In genomic region chr11:71184421-71185210, GRCh38 we compare ENCODE assay signal across 24 cellular contexts.
"Had no signal": no experiment of that assay in that cellular context is flagged by ENCODE, and none has a peak within 500 bp of the region (broad histone marks: within the 10 kb centered on the region; RNA-seq: fewer than 3 reads in every experiment).

No MANE protein-coding gene starts in this region.

- H3K27me3 Mint-ChIP-seq: type B pancreatic cell had no signal

- H3K27ac ChIP-seq: breast epithelium, epithelial cell of prostate, esophagus squamous epithelium, parathyroid adenoma, right atrium auricular region, skin epidermis, vagina had no signal

- H3K4me1 Mint-ChIP-seq: activated CD4-positive, alpha-beta memory T cell treated with anti-CD3 and anti-CD28 coated beads, Interleukin-2, amount 10 ng/mL, durations not matched to agents 7 days and 5 days; activated CD4-positive, alpha-beta T cell treated with anti-CD3 and anti-CD28 coated beads, Interleukin-2, amount 10 ng/mL, durations not matched to agents 7 days and 5 days; activated T-helper 17 cell treated with anti-CD3 and anti-CD28 coated beads, Interleukin-2, amount 50 U/mL, for 72 hours; central memory CD8-positive, alpha-beta T cell; stimulated activated effector memory CD8-positive, alpha-beta T cell treated with anti-CD3 and anti-CD28 coated beads, Interleukin-12 subunit alpha, Interleukin-12 subunit beta, amount 100 ng/mL, for 72 hours had no signal

- H3K27me3 ChIP-seq: breast epithelium, right atrium auricular region, vagina had no signal

- ATAC-seq: activated naive CD4-positive, alpha-beta T cell treated with anti-CD3 and anti-CD28 coated beads, Interleukin-2, amount 50 U/mL, for 72 hours; activated T-cell treated with anti-CD3 and anti-CD28 coated beads, Interleukin-2, amount 50 U/mL, for 4 hours; activated T-helper 17 cell treated with anti-CD3 and anti-CD28 coated beads, Interleukin-2, amount 50 U/mL, for 72 hours; left cardiac atrium; left ventricle myocardium superior; stimulated activated effector memory CD8-positive, alpha-beta T cell treated with anti-CD3 and anti-CD28 coated beads, Interleukin-12 subunit alpha, Interleukin-12 subunit beta, amount 100 ng/mL, for 72 hours had no signal

- DNase-seq: activated CD4-positive, alpha-beta memory T cell treated with anti-CD3 and anti-CD28 coated beads, Interleukin-2, amount 10 ng/mL, durations not matched to agents 7 days and 5 days; activated CD4-positive, alpha-beta T cell treated with anti-CD3 and anti-CD28 coated beads, Interleukin-2, amount 10 ng/mL, durations not matched to agents 7 days and 5 days; activated CD4-positive, CD25-positive, alpha-beta regulatory T cell treated with anti-CD3 and anti-CD28 coated beads, Interleukin-2, amount 50 U/mL, for 72 hours; activated naive CD4-positive, alpha-beta T cell; activated T-cell treated with anti-CD3 and anti-CD28 coated beads, Interleukin-2, amount 50 U/mL, for 4 hours; effector CD8-positive, alpha-beta T cell; esophagus squamous epithelium; left cardiac atrium; left ventricle myocardium superior; nucleus accumbens; stimulated activated CD4-positive, alpha-beta T cell treated with anti-CD3 and anti-CD28 coated beads, Interleukin-4, amount 100 ng/mL, for 24 hours; T-helper 2 cell had no signal

- H3K27ac Mint-ChIP-seq: activated CD4-positive, alpha-beta memory T cell treated with anti-CD3 and anti-CD28 coated beads, Interleukin-2, amount 10 ng/mL, durations not matched to agents 7 days and 5 days; activated naive CD4-positive, alpha-beta T cell treated with anti-CD3 and anti-CD28 coated beads, Interleukin-2, amount 50 U/mL, for 72 hours; activated T-helper 17 cell treated with anti-CD3 and anti-CD28 coated beads, Interleukin-2, amount 50 U/mL, for 72 hours; stimulated activated effector memory CD8-positive, alpha-beta T cell treated with anti-CD3 and anti-CD28 coated beads, Interleukin-12 subunit alpha, Interleukin-12 subunit beta, amount 100 ng/mL, for 72 hours; stimulated activated naive CD8-positive, alpha-beta T cell treated with anti-CD3 and anti-CD28 coated beads, Interleukin-15, Interleukin-2, amounts not matched to agents 100 ng/mL and 50 ng/mL, for 24 hours; type B pancreatic cell had no signal

- H3K9me3 ChIP-seq: breast epithelium, esophagus squamous epithelium, right atrium auricular region, vagina had no signal

- H3K36me3 ChIP-seq: breast epithelium, esophagus squamous epithelium, right atrium auricular region, vagina had no signal

- H3K36me3 Mint-ChIP-seq: activated naive CD4-positive, alpha-beta T cell treated with anti-CD3 and anti-CD28 coated beads, Interleukin-2, amount 50 U/mL, for 72 hours; stimulated activated effector memory CD8-positive, alpha-beta T cell treated with anti-CD3 and anti-CD28 coated beads, Interleukin-12 subunit alpha, Interleukin-12 subunit beta, amount 100 ng/mL, for 72 hours had no signal

- H3K9ac ChIP-seq: parathyroid adenoma had no signal

- H3K4me3 Mint-ChIP-seq: activated CD4-positive, alpha-beta memory T cell treated with anti-CD3 and anti-CD28 coated beads, Interleukin-2, amount 10 ng/mL, durations not matched to agents 7 days and 5 days; activated CD4-positive, alpha-beta T cell treated with anti-CD3 and anti-CD28 coated beads, Interleukin-2, amount 10 ng/mL, durations not matched to agents 7 days and 5 days; activated T-cell treated with anti-CD3 and anti-CD28 coated beads, Interleukin-2, amount 50 U/mL, for 4 hours; activated T-helper 17 cell treated with anti-CD3 and anti-CD28 coated beads, Interleukin-2, amount 50 U/mL, for 72 hours; central memory CD8-positive, alpha-beta T cell; stimulated activated effector memory CD8-positive, alpha-beta T cell treated with anti-CD3 and anti-CD28 coated beads, Interleukin-12 subunit alpha, Interleukin-12 subunit beta, amount 100 ng/mL, for 72 hours; stimulated activated naive CD8-positive, alpha-beta T cell treated with anti-CD3 and anti-CD28 coated beads, Interleukin-15, Interleukin-2, amounts not matched to agents 100 ng/mL and 50 ng/mL, for 24 hours; type B pancreatic cell had no signal

- H3K9me3 Mint-ChIP-seq: activated CD4-positive, alpha-beta memory T cell treated with anti-CD3 and anti-CD28 coated beads, Interleukin-2, amount 10 ng/mL, durations not matched to agents 7 days and 5 days; activated CD4-positive, alpha-beta T cell treated with anti-CD3 and anti-CD28 coated beads, Interleukin-2, amount 10 ng/mL, durations not matched to agents 7 days and 5 days; activated naive CD4-positive, alpha-beta T cell treated with anti-CD3 and anti-CD28 coated beads, Interleukin-2, amount 50 U/mL, for 72 hours; activated T-cell treated with anti-CD3 and anti-CD28 coated beads, Interleukin-2, amount 50 U/mL, for 4 hours; activated T-helper 17 cell treated with anti-CD3 and anti-CD28 coated beads, Interleukin-2, amount 50 U/mL, for 72 hours; central memory CD8-positive, alpha-beta T cell; stimulated activated effector memory CD8-positive, alpha-beta T cell treated with anti-CD3 and anti-CD28 coated beads, Interleukin-12 subunit alpha, Interleukin-12 subunit beta, amount 100 ng/mL, for 72 hours; stimulated activated naive CD8-positive, alpha-beta T cell treated with anti-CD3 and anti-CD28 coated beads, Interleukin-15, Interleukin-2, amounts not matched to agents 100 ng/mL and 50 ng/mL, for 24 hours had no signal

- H3K4me1 ChIP-seq: breast epithelium, esophagus squamous epithelium, parathyroid adenoma, right atrium auricular region, vagina had no signal

- H3K4me3 ChIP-seq: breast epithelium, esophagus squamous epithelium, right atrium auricular region, skin epidermis, vagina had no signal

- H2AFZ ChIP-seq: parathyroid adenoma had no signal
